24 cellular contexts compared by ENCODE assay signal in the genomic region with DNA sequence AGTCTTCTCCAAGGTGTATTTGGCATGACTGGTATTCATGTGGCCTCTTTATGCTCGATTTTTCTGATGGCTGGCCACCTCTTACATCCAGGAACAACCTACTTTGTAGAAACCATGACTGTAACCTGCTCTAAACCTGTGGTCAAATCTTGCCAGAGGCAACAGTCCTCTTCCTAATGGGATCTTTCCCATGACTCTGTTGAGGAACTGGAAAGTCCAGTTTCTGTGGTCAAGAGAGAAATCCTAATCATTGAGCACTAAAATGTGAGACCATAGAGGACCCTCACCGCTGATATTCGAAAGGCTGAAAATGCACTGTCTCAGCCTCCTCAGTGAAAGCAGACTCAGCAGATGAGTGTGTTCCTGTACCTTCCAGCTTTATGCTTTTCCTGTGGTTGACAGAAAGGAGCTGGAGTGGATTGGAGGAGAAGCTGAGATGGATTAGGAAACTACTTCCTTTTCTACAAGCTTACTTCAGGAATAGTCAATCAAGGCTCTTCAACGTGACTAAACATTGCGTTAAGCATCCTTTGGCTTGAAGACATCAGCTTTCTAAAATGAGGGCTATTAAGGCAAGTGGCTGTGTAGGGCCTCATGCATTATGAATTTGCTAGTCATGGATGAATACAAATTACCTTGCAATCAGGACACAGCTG.
DNase-seq lines count a peak whose midpoint lies in the region; ATAC-seq, FAIRE-seq and TF ChIP-seq lines count a peak whose summit lies in the region.
"Had no signal": no experiment of that assay in that cellular context is flagged by ENCODE, and none has a peak within 500 bp of the region (broad histone marks: within the 10 kb centered on the region; RNA-seq: fewer than 3 reads in every experiment).

No MANE protein-coding gene starts in this region.

- H2AFZ ChIP-seq in HCT116 (ENCODE audit: low read depth, low read length, poor library complexity, severe bottlenecking) = no peak overlapping the region

- H3K4me2 ChIP-seq in HCT116 (ENCODE audit: low read length) = peak overlapping the region; percentile 30

- WGBS in pancreas, 2 donors = 69 to 70% methylated on average over 5 of the region's 5 CpGs

- no peaks in the 10 kb centered on the region for H4K20me1 ChIP-seq in HCT116 (ENCODE audit: insufficient read depth)

- no peak for TF ChIP-seq CTCF in HCT116 (IDR thresholded peaks at IDR 0.05 in 2 of 3, conservative IDR thresholded peaks at IDR 0.05 in 1 of 3; ENCODE audit: borderline replicate concordance in 1 of 3, insufficient read depth in 1 of 3, low read depth in 2 of 3, low read length in 2 of 3)
- TF ChIP-seq CTCF in epithelial cell of esophagus (IDR thresholded peaks at IDR 0.05; ENCODE audit: insufficient read depth, low read depth, low read length, missing control alignments) = no peak
- TF ChIP-seq CTCF in pancreas (IDR thresholded peaks at IDR 0.05) = no peak

- H3K4me1 ChIP-seq in HCT116 (ENCODE audit: control insufficient read depth in 1 of 2, insufficient read depth in 2 of 2, low read length in 2 of 2) = peaks cover 0 to 9% of the 10 kb centered on the region in 2 experiments; a peak in 3 of 4 replicates
- peaks cover 19 to 29% (median 21%) of the 10 kb centered on the region in 3 donors for H3K4me1 ChIP-seq in pancreas

- H3K36me3 ChIP-seq in HCT116 (ENCODE audit: control insufficient read depth in 1 of 2, insufficient read depth in 2 of 2, low read length in 2 of 2) (no peaks in the 10 kb centered on the region), pancreas (no peaks in the 10 kb centered on the region), H7 (replicated peaks; ENCODE audit: control insufficient read depth, insufficient read depth, low read length) (no peaks in the 10 kb centered on the region)

- no peaks in the 10 kb centered on the region for H3K9me3 ChIP-seq in HCT116 (ENCODE audit: control insufficient read depth in 1 of 2, insufficient read depth in 1 of 2, low read depth in 1 of 2, low read length in 2 of 2)
- H3K9me3 ChIP-seq in pancreas = no peaks in the 10 kb centered on the region

- no peak for ATAC-seq in HCT116
- ATAC-seq in pancreas = peak; percentile 19 to 48 (median 44)

- CTCF ChIA-PET in HCT116 (lab: Charles Lee) = no interaction called here

- RAD21 ChIA-PET in HCT116 (lab: Charles Lee; ENCODE audit: low non-redundant PET in 1 of 2, low total read pairs in 2 of 2, uncharacterized antibody in 2 of 2, unreplicated experiment in 2 of 2) = no interaction called here

- intact Hi-C loops in HCT116 (cut with micrococcal nuclease) (no loop called here), pancreas (cut with DNase I) (no loop called here)

- POLR2A ChIA-PET in HCT116 (lab: Charles Lee) = no interaction called here

- no TSS peak for BruUV-seq in HCT116 (replicated peaks; lab: Mats Ljungman, UMichigan)

- H3K9ac ChIP-seq in HCT116 (ENCODE audit: low read length) = no peak overlapping the region

- H3K4me3 ChIP-seq in HCT116 (replicated peaks in 1 of 2; ENCODE audit: low read depth in 1 of 2, low read length in 2 of 2) (no peak overlapping the region), epithelial cell of esophagus (ENCODE audit: low read length) (no peak overlapping the region), pancreas (no peak overlapping the region), H7 (ENCODE audit: insufficient read depth, low read depth, low read length) (no peak overlapping the region)

- no peak for TF ChIP-seq POLR2A in HCT116 (IDR thresholded peaks at IDR 0.05; ENCODE audit: borderline replicate concordance, extremely low read depth, insufficient read depth, insufficient read length)

- TF ChIP-seq RAD21 in HCT116 (IDR thresholded peaks at IDR 0.05; ENCODE audit: low read depth) = no peak

- no peaks in the 10 kb centered on the region for H3K9me2 ChIP-seq in HCT116 (ENCODE audit: insufficient read depth)

- no peak for FAIRE-seq in pancreas (lab: Jason Lieb, UNC)
- FAIRE-seq: GM18507 had no signal

- no peak overlapping the region for H3K27ac ChIP-seq in HCT116 (ENCODE audit: low read depth, low read length)
- H3K27ac ChIP-seq in pancreas = peak overlapping the region in 2 of 4 donors; percentile 20 to 31

- H3K27me3 ChIP-seq in HCT116 (ENCODE audit: insufficient read depth, low read length) (no peaks in the 10 kb centered on the region), pancreas (no peaks in the 10 kb centered on the region), H7 (ENCODE audit: control insufficient read depth, insufficient read depth, low read length) (no peaks in the 10 kb centered on the region)

- no peaks in the 10 kb centered on the region for H3K79me2 ChIP-seq in HCT116 (ENCODE audit: insufficient read depth, low read length)

- DNase-seq in HCT116 (ENCODE audit: low read depth, low spot score) (peak; percentile 7), NCI-H748 treated with DMSO at 0.1 percent for 48 hours (lab: John Stamatoyannopoulos, UW) (peak; percentile 43), epithelial cell of esophagus (ENCODE audit: low read depth) (peak; percentile 4), pancreas (no peak), NCI-H187 (lab: John Stamatoyannopoulos, UW) (no peak), H7 (no peak), activated gamma-delta T cell (lab: John Stamatoyannopoulos, UW) (no peak)
- no peak for DNase-seq in activated T-cell treated with anti-CD3 and anti-CD28 coated beads, Interleukin-2, amount 50 U/mL, for 48 hours
- DNase-seq: CD4-positive, alpha-beta T cell; COR-L47; DMS 273 treated with DMSO at 0.1 percent for 48 hours; GDM1; Kasumi-1; MM.1S; NCI-H1048; NCI-H1436; NCI-H1930; NCI-H2227 treated with DMSO at 0.1 percent for 48 hours; NCI-H510A; NCI-H774; OCI-M1; RPMI8226; SHP77 had no signal

TF ChIP-seq in HCT116, 20 proteins besides CTCF, POLR2A, EP300 and RAD21:
- TF ChIP-seq JUND (IDR thresholded peaks at IDR 0.05) = 0 out of 2 replicates have a peak, but pooled peaks have one; percentile 12
- 0 out of 2 replicates have a peak, but pooled peaks have one; percentile 22 for TF ChIP-seq CBX3 (IDR thresholded peaks at IDR 0.05; ENCODE audit: low read depth)
- TF ChIP-seq SP1 (IDR thresholded peaks at IDR 0.05; ENCODE audit: low read depth) = peak; percentile 37; the same call in 1 of the 2 replicates
- no peak for TF ChIP-seq EZH2phosphoT487 (IDR thresholded peaks at IDR 0.05; ENCODE audit: borderline replicate concordance)

Comparison
In these comparisons a context has a peak if more than half of its experiments do, and no peak if none do; other contexts are left out.
1. DNase-seq: peak in HCT116 (single experiment), NCI-H748 treated with DMSO at 0.1 percent for 48 hours (single experiment) and epithelial cell of esophagus (single experiment); none in pancreas (0 of 6), NCI-H187 (0 of 2), activated T-cell treated with anti-CD3 and anti-CD28 coated beads, Interleukin-2, amount 50 U/mL, for 48 hours (0 of 2), H7 (single experiment) and activated gamma-delta T cell (single experiment).